In the genomic region with DNA sequence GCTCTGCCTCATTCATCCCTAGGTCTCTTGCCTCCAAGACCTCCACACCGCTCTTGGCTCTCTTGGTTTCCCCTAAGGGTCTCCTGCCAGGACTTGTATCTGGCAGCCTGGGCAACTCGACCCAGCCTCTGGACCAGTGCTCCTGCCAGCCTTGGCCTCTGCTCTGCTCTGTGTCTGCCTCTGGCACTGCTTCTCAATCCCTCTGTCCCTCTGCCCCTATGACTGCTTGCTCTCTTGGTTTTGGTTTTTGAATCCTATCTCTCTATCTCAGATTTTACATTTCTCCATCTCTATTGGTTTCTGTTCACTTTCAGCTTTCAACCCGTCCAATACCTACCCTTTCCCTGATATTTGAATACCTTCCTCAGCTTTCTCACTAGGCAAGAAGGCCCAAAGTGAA, we compare ENCODE assay signal across 1 cellular context.
TF ChIP-seq lines count a peak whose summit lies in the region.

No MANE protein-coding gene starts in this region.

TF ChIP-seq in H1, 55 proteins besides CTCF, POLR2A, EP300 and RAD21:
- TF ChIP-seq CBX5 (IDR thresholded peaks at IDR 0.05; ENCODE audit: low read depth, low read length) = no peak
- TF ChIP-seq CHD2 (IDR thresholded peaks at IDR 0.05; ENCODE audit: low read length) = no peak
- TF ChIP-seq MAX (IDR thresholded peaks at IDR 0.05) = no peak
- TF ChIP-seq KDM4A (IDR thresholded peaks at IDR 0.05; ENCODE audit: low read depth, low read length, severe bottlenecking) = no peak
- no peak for TF ChIP-seq CBX8 (IDR thresholded peaks at IDR 0.05; ENCODE audit: borderline replicate concordance, low read depth, low read length)
- TF ChIP-seq, protein P1, sequence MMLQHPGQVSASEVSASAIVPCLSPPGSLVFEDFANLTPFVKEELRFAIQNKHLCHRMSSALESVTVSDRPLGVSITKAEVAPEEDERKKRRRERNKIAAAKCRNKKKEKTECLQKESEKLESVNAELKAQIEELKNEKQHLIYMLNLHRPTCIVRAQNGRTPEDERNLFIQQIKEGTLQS (IDR thresholded peaks at IDR 0.05; ENCODE audit: insufficient read depth, low read depth, low read length) = no peak
- no peak for TF ChIP-seq TAF1 (IDR thresholded peaks at IDR 0.05; ENCODE audit: low read depth, low read length)
- no peak for TF ChIP-seq E2F6 (IDR thresholded peaks at IDR 0.05)
- TF ChIP-seq SIRT6 (IDR thresholded peaks at IDR 0.05; ENCODE audit: low read length) = no peak
- TF ChIP-seq KDM5A (IDR thresholded peaks at IDR 0.05; ENCODE audit: low read length) = no peak
- no peak for TF ChIP-seq RFX5 (IDR thresholded peaks at IDR 0.05; ENCODE audit: borderline replicate concordance, low read depth, low read length)
- TF ChIP-seq BCL11A (IDR thresholded peaks at IDR 0.05; ENCODE audit: low read depth in 2 of 2, low read length in 2 of 2) = no peak
- no peak for TF ChIP-seq ASH2L (IDR thresholded peaks at IDR 0.05; ENCODE audit: low read length)
- no peak for TF ChIP-seq SP4 (IDR thresholded peaks at IDR 0.05; ENCODE audit: low read length)
- no peak for TF ChIP-seq GTF2F1 (IDR thresholded peaks at IDR 0.05; ENCODE audit: borderline replicate concordance, low read depth, low read length)
- no peak for TF ChIP-seq TBP (IDR thresholded peaks at IDR 0.05; ENCODE audit: low read depth, low read length)
- TF ChIP-seq SRF (IDR thresholded peaks at IDR 0.05; ENCODE audit: low read depth, low read length) = no peak
TF ChIP-seq in H1: peak in this region for 0.
